17 cellular contexts compared by ENCODE assay signal in the genomic region with DNA sequence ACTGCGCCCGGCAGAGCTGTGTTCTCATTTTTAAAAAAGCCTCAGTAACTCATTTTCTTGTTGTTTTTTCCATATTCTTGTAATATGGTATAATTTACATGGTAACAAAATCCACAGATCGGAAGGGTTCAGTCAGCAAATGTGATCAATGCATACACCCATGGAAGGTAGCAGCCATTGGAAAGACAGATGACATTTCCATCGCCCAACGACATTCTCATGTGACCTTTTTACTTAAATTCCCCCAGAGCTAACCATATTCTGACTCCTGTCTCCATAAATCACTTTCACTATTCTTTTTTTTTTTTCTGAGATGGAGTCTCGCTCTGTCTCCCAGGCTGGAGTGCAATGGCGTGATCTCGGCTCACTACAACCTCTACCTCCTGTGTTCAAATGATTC.
"Had no signal": no experiment of that assay in that cellular context is flagged by ENCODE, and none has a peak within 500 bp of the region (broad histone marks: within the 10 kb centered on the region; RNA-seq: fewer than 3 reads in every experiment).

No MANE protein-coding gene starts in this region.

- H3K9me3 Mint-ChIP-seq: memory B cell, natural killer cell had no signal

- H3K4me3 Mint-ChIP-seq: memory B cell, natural killer cell had no signal

- ATAC-seq: natural killer cell, sciatic nerve, upper lobe of right lung had no signal

- H3K27ac Mint-ChIP-seq: memory B cell, natural killer cell had no signal

- H3K27me3 Mint-ChIP-seq: memory B cell had no signal

- H3K36me3 Mint-ChIP-seq: natural killer cell had no signal

- DNase-seq: cortex of kidney; effector CD4-positive, alpha-beta T cell; head of caudate nucleus; natural killer cell; occipital lobe; ovary; retina; stimulated activated CD4-positive, alpha-beta T cell treated with anti-CD3 and anti-CD28 coated beads, Interleukin-12 subunit alpha, Interleukin-12 subunit beta, amount 100 ng/mL, for 4 hours; stimulated activated CD4-positive, alpha-beta T cell treated with anti-CD3 and anti-CD28 coated beads, Interleukin-1b, Interleukin-23, amount 100 ng/mL, for 48 hours; stimulated activated CD4-positive, alpha-beta T cell treated with anti-CD3 and anti-CD28 coated beads, Interleukin-4, amount 100 ng/mL, for 1 hour; stimulated activated CD8-positive, alpha-beta memory T cell treated with anti-CD3 and anti-CD28 coated beads, Interleukin-4, amount 100 ng/mL, for 48 hours; stimulated activated naive CD4-positive, alpha-beta T cell treated with Interleukin-2 at 50 U/mL for 16 hours; transverse colon; upper lobe of right lung; uterus had no signal
